ENCODE assay signal across 18 cellular contexts in genomic region chr9:616694-617093, GRCh38.
DNase-seq lines count a peak whose midpoint lies in the region; ATAC-seq and TF ChIP-seq lines count a peak whose summit lies in the region.
"Had no signal": no experiment of that assay in that cellular context is flagged by ENCODE, and none has a peak within 500 bp of the region (broad histone marks: within the 10 kb centered on the region; RNA-seq: fewer than 3 reads in every experiment).

No MANE protein-coding gene starts in this region.

- TF ChIP-seq CTCF in Loucy (conservative IDR thresholded peaks at IDR 0.05; ENCODE audit: low read length) (no peak), colonic mucosa (IDR thresholded peaks at IDR 0.05) (no peak), tibial artery (IDR thresholded peaks at IDR 0.05) (no peak), smooth muscle cell (IDR thresholded peaks at IDR 0.05; ENCODE audit: borderline replicate concordance, insufficient read depth, poor library complexity, severe bottlenecking) (no peak)

- H3K4me2 ChIP-seq in Loucy (ENCODE audit: low read depth, low read length, poor library complexity, severe bottlenecking): no peak overlapping the region
- no peak overlapping the region for H3K4me2 ChIP-seq in smooth muscle cell
- H3K4me2 ChIP-seq: A549 had no signal

- peak overlapping the region; percentile 16; the same call in 1 of the 2 replicates for H2AFZ ChIP-seq in Loucy (ENCODE audit: low read length)
- H2AFZ ChIP-seq in smooth muscle cell (ENCODE audit: low read depth): no peak overlapping the region

- H4K20me1 ChIP-seq in Loucy (ENCODE audit: insufficient read depth, low read length, poor library complexity, severe bottlenecking) (no peaks in the 10 kb centered on the region), smooth muscle cell (ENCODE audit: low read depth) (no peaks in the 10 kb centered on the region)

- DNase-seq in colonic mucosa (peak; percentile 40), left colon (peak; percentile 35 to 64), tibial artery (no peak), smooth muscle cell (lab: John Stamatoyannopoulos, UW; ENCODE audit: unreplicated experiment) (no peak)
- DNase-seq in activated CD4-positive, alpha-beta memory T cell treated with anti-CD3 and anti-CD28 coated beads for 36 hours: no peak
- DNase-seq: CD4-positive, alpha-beta T cell; DMS153; GDM1; NCI-H1105; NCI-H1694; NCI-H2081 treated with DMSO at 0.1 percent for 48 hours; RPMI8226 had no signal

- ATAC-seq in left colon: peak; percentile 88
- ATAC-seq in HG03342 (IDR thresholded peaks at IDR 0.05; ENCODE audit: unreplicated experiment): no peak
- ATAC-seq in HG03432 (IDR thresholded peaks at IDR 0.05; ENCODE audit: unreplicated experiment): no peak
- ATAC-seq: A549, K562 had no signal

- H3K9ac ChIP-seq in Loucy (ENCODE audit: low read depth, low read length, poor library complexity, severe bottlenecking) (peak overlapping the region; percentile 13), colonic mucosa (ENCODE audit: low read depth in 2 of 2, low read length in 2 of 2) (no peak overlapping the region), smooth muscle cell (ENCODE audit: low read depth) (no peak overlapping the region)

- H3K9me2 ChIP-seq in Loucy (replicated peaks; ENCODE audit: low read depth, low read length): no peaks in the 10 kb centered on the region

- no peaks in the 10 kb centered on the region for H3K79me2 ChIP-seq in Loucy (ENCODE audit: insufficient read depth, low read length)
- H3K79me2 ChIP-seq in smooth muscle cell (ENCODE audit: low read depth): no peaks in the 10 kb centered on the region

- POLR2A ChIA-PET in activated CD4-positive, alpha-beta memory T cell treated with anti-CD3 and anti-CD28 coated beads for 36 hours (lab: Charles Lee): no interaction called here

- no peak overlapping the region for H3K4me3 Mint-ChIP-seq in activated CD4-positive, alpha-beta memory T cell treated with anti-CD3 and anti-CD28 coated beads for 36 hours
- H3K4me3 Mint-ChIP-seq: CD4-positive, alpha-beta T cell; H9 had no signal

- H3F3A ChIP-seq in Loucy (ENCODE audit: low read depth) (no peaks in the 10 kb centered on the region), smooth muscle cell (ENCODE audit: low read depth) (no peaks in the 10 kb centered on the region)

- H3K4me1 ChIP-seq in Loucy (ENCODE audit: insufficient read depth, low read length, poor library complexity, severe bottlenecking) (peaks cover 49% of the 10 kb centered on the region), colonic mucosa (no peaks in the 10 kb centered on the region), tibial artery (peaks cover 0 to 50% (median 24%) of the 10 kb centered on the region in 4 donors), smooth muscle cell (ENCODE audit: low read depth) (no peaks in the 10 kb centered on the region)

- WGBS in smooth muscle cell (ENCODE audit: low lambda C conversion rate): 90% methylated on average over 4 of the region's 4 CpGs

- H3K9me3 Mint-ChIP-seq in activated CD4-positive, alpha-beta memory T cell treated with anti-CD3 and anti-CD28 coated beads for 36 hours: no peaks in the 10 kb centered on the region
- H3K9me3 Mint-ChIP-seq: CD4-positive, alpha-beta T cell; H9 had no signal

- H3K36me3 ChIP-seq in Loucy (ENCODE audit: insufficient read depth, low read length): no peaks in the 10 kb centered on the region
- H3K36me3 ChIP-seq in colonic mucosa: no peaks in the 10 kb centered on the region
- H3K36me3 ChIP-seq in tibial artery: no peaks in the 10 kb centered on the region
- H3K36me3 ChIP-seq in smooth muscle cell (ENCODE audit: low read depth): no peaks in the 10 kb centered on the region

- no peaks in the 10 kb centered on the region for H3K36me3 Mint-ChIP-seq in activated CD4-positive, alpha-beta memory T cell treated with anti-CD3 and anti-CD28 coated beads for 36 hours

- no peaks in the 10 kb centered on the region for H3K4me1 Mint-ChIP-seq in activated CD4-positive, alpha-beta memory T cell treated with anti-CD3 and anti-CD28 coated beads for 36 hours (ENCODE audit: low read depth)

- intact Hi-C loops in colonic mucosa (cut with DNase I): loop anchor here (10.0 kb wide), 1 partner anchor 398 kb away; no protein-coding TSS in a partner anchor
- intact Hi-C loops in left colon (cut with DNase I, micrococcal nuclease): loop anchor here (2.0 to 10.0 kb wide), 2 partner anchors 144 to 148 kb away; no protein-coding TSS in a partner anchor
- intact Hi-C loops in tibial artery (cut with DNase I; ENCODE audit: low total_unique reads): no loop called here
- intact Hi-C loops in activated CD4-positive, alpha-beta memory T cell treated with anti-CD3 and anti-CD28 coated beads for 36 hours (cut with micrococcal nuclease): no loop called here

- H3K4me3 ChIP-seq in Loucy (ENCODE audit: low read length, poor library complexity, severe bottlenecking) (no peak overlapping the region), colonic mucosa (no peak overlapping the region), tibial artery (no peak overlapping the region), smooth muscle cell (no peak overlapping the region)
- H3K4me3 ChIP-seq: A549, K562 had no signal

- CTCF ChIA-PET in activated CD4-positive, alpha-beta memory T cell treated with anti-CD3 and anti-CD28 coated beads for 36 hours (lab: Charles Lee): interaction anchor here (1.5 kb wide), 1 partner anchor 9 kb away, joined by 3 read pairs; no protein-coding TSS in a partner anchor

- H3K9me3 ChIP-seq in Loucy (ENCODE audit: insufficient read depth, low read depth, low read length) (no peaks in the 10 kb centered on the region), colonic mucosa (no peaks in the 10 kb centered on the region), tibial artery (no peaks in the 10 kb centered on the region), smooth muscle cell (replicated peaks; ENCODE audit: low read depth) (no peaks in the 10 kb centered on the region)
- H3K9me3 ChIP-seq: A549 had no signal

- H3K27me3 ChIP-seq in Loucy (ENCODE audit: insufficient read depth, low read length, poor library complexity, severe bottlenecking) (no peaks in the 10 kb centered on the region), colonic mucosa (no peaks in the 10 kb centered on the region), tibial artery (no peaks in the 10 kb centered on the region), smooth muscle cell (ENCODE audit: low read depth) (no peaks in the 10 kb centered on the region)

- no peak overlapping the region for H3K27ac Mint-ChIP-seq in activated CD4-positive, alpha-beta memory T cell treated with anti-CD3 and anti-CD28 coated beads for 36 hours
- H3K27ac Mint-ChIP-seq: CD4-positive, alpha-beta T cell; H9 had no signal

- H3K27ac ChIP-seq in colonic mucosa (no peak overlapping the region), tibial artery (peak overlapping the region; percentile 77), smooth muscle cell (ENCODE audit: low read depth) (no peak overlapping the region)
- H3K27ac ChIP-seq: A549 had no signal

- H3K27me3 Mint-ChIP-seq in activated CD4-positive, alpha-beta memory T cell treated with anti-CD3 and anti-CD28 coated beads for 36 hours: no peaks in the 10 kb centered on the region
- H3K27me3 Mint-ChIP-seq: CD4-positive, alpha-beta T cell had no signal

Comparison
In these comparisons a context has a peak if more than half of its experiments do, and no peak if none do; other contexts are left out.
1. DNase-seq: peak in colonic mucosa (single experiment) and left colon (2 of 2); none in tibial artery (0 of 2), smooth muscle cell (single experiment) and activated CD4-positive, alpha-beta memory T cell treated with anti-CD3 and anti-CD28 coated beads for 36 hours (single experiment).
2. H3K27ac ChIP-seq: peak in tibial artery (2 of 2); none in colonic mucosa (single experiment) and smooth muscle cell (single experiment).
3. intact Hi-C loops: an anchor here in colonic mucosa (10.0 kb wide) and left colon (2.0 to 10.0 kb wide); none called in tibial artery and activated CD4-positive, alpha-beta memory T cell treated with anti-CD3 and anti-CD28 coated beads for 36 hours.